ENCODE assay signal across 21 cellular contexts in the genomic region with DNA sequence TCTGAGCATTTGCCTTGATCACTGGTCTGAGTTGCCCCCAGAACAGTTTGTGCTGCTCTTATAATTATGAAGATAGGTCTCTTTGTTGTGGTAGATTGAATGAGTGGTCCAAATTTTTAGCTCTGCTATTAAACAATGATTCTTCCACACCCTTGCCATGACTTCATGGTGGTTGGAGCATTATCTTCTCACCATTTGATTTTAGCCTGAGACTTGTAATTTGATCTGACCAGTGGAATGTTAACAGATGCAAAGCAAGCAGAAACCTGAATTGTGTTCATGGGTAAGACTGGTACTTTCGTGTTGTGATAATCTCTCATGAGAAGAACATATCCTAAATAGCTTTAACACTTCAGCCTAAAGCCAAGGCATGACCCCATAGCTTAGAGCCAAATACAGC.
"Had no signal": no experiment of that assay in that cellular context is flagged by ENCODE, and none has a peak within 500 bp of the region (broad histone marks: within the 10 kb centered on the region; RNA-seq: fewer than 3 reads in every experiment).

No MANE protein-coding gene starts in this region.

- H3K27me3 Mint-ChIP-seq: natural killer cell treated with Interleukin-12 subunit alpha and Interleukin-12 subunit beta and Interleukin-15 and Interleukin-18, amount 100 ng/mL, for 72 hours had no signal

- H3K36me3 Mint-ChIP-seq: natural killer cell treated with Interleukin-12 subunit alpha and Interleukin-12 subunit beta and Interleukin-15 and Interleukin-18, amount 100 ng/mL, for 72 hours; stimulated activated naive B cell treated with anti-CD40 and anti-IgM and Interleukin-4, amounts not matched to agents 10 μg/mL and 1 μg/mL and 100 μg/mL, for 72 hours had no signal

- DNase-seq: effector memory CD4-positive, alpha-beta T cell; heart left ventricle; hippocampal formation; kidney glomerular epithelial cell; mammary epithelial cell; mucosa of descending colon; retina; stimulated activated CD4-positive, alpha-beta T cell treated with anti-CD3 and anti-CD28 coated beads, Interleukin-2, amount 100 ng/mL, for 24 hours; stimulated activated CD4-positive, alpha-beta T cell treated with anti-CD3 and anti-CD28 coated beads, Interleukin-4, amount 100 ng/mL, for 4 hours; stimulated activated naive B cell treated with anti-CD40 and anti-IgM and Interleukin-4, amounts not matched to agents 10 μg/mL and 1 μg/mL and 100 μg/mL, for 72 hours; stomach; substantia nigra; transverse colon had no signal

- H3K36me3 ChIP-seq: heart left ventricle, prostate gland, stomach, thoracic aorta, transverse colon had no signal

- H3K27ac Mint-ChIP-seq: natural killer cell treated with Interleukin-12 subunit alpha and Interleukin-12 subunit beta and Interleukin-15 and Interleukin-18, amount 100 ng/mL, for 72 hours; stimulated activated naive B cell treated with anti-CD40 and anti-IgM and Interleukin-4, amounts not matched to agents 10 μg/mL and 1 μg/mL and 100 μg/mL, for 72 hours had no signal

- ATAC-seq: esophagus mucosa; heart left ventricle; left lobe of liver; mucosa of descending colon; natural killer cell treated with Interleukin-12 subunit alpha and Interleukin-12 subunit beta and Interleukin-15 and Interleukin-18, amount 100 ng/mL, for 72 hours; sciatic nerve; stimulated activated naive B cell treated with anti-CD40 and anti-IgM and Interleukin-4, amounts not matched to agents 10 μg/mL and 1 μg/mL and 100 μg/mL, for 72 hours had no signal

- H3K4me3 Mint-ChIP-seq: natural killer cell treated with Interleukin-12 subunit alpha and Interleukin-12 subunit beta and Interleukin-15 and Interleukin-18, amount 100 ng/mL, for 72 hours; stimulated activated naive B cell treated with anti-CD40 and anti-IgM and Interleukin-4, amounts not matched to agents 10 μg/mL and 1 μg/mL and 100 μg/mL, for 72 hours had no signal

- H3K9me3 Mint-ChIP-seq: stimulated activated naive B cell treated with anti-CD40 and anti-IgM and Interleukin-4, amounts not matched to agents 10 μg/mL and 1 μg/mL and 100 μg/mL, for 72 hours had no signal

- H3K4me3 ChIP-seq: heart left ventricle, mucosa of descending colon, prostate gland, skin epidermis, stomach, thoracic aorta, transverse colon had no signal

- H3K4me1 Mint-ChIP-seq: stimulated activated naive B cell treated with anti-CD40 and anti-IgM and Interleukin-4, amounts not matched to agents 10 μg/mL and 1 μg/mL and 100 μg/mL, for 72 hours had no signal

- H3K79me2 ChIP-seq: parathyroid adenoma had no signal

- H3K27ac ChIP-seq: heart left ventricle, parathyroid adenoma, prostate gland, skin epidermis, stomach, thoracic aorta, transverse colon had no signal

- H3K27me3 ChIP-seq: heart left ventricle, stomach, transverse colon had no signal

- H3K4me1 ChIP-seq: parathyroid adenoma, prostate gland, stomach, transverse colon had no signal

- H2AFZ ChIP-seq: parathyroid adenoma had no signal
